8 cellular contexts compared by ENCODE assay signal in the genomic region with DNA sequence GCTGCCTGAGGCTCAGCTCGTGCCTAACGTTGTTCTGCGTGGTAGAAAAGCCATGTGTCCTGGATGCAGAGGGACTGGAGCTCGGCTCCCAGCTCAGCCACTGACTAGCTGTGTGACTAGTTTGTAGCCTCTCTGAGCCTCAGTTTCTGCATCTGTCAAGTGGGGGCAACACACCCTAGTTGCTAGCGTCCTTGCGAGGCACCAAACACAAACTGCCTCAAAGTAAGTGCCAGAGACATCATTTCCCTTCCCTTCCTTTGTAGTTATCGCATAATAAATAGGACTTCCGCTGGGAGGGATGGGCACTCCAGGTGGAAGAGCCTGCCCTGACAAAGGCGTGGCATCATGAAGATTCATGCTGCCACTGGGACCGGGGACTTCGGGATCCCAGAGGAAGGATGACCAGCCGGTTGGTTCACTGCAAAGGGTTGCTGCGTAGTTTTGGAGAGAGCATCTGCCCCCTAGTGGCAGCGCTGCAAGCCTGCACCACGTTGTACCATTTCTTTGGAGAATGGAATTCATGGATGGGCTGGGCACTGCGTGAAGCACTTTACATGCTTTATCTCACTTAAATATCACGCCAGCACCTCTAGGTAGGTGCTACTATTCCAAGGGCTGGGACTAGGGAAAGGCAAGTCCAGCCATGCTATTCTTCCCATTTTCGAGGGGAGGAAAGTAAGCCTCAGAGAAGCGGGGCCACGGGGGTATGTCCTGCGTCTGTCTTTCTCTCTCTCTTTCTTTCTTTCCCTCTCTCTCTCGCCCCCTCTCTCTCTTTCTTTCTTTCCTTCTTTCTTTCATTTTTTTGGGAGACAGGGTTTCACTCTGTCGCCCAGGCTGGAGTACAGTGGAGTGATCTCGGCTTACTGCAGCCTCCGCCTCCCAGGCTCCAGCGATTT. TPM values are rescaled to one million over a fixed set of nuclear protein-coding genes. Genes with fewer than 3 reads are reported as not detected.
DNase-seq lines count a peak whose midpoint lies in the region; ATAC-seq and TF ChIP-seq lines count a peak whose summit lies in the region.

No MANE protein-coding gene starts in this region.

- no peak overlapping the region for H3K27ac ChIP-seq in PC-3 (ENCODE audit: low read length)
- H3K27ac ChIP-seq in testis, result no peak overlapping the region

- POLR2A ChIA-PET in PC-3 (lab: Charles Lee; ENCODE audit: unreplicated experiment), result no interaction called here

- no peaks in the 10 kb centered on the region for H3K9me2 ChIP-seq in PC-3 (replicated peaks; ENCODE audit: low read length)

- BruUV-seq in PC-3 (replicated peaks; lab: Mats Ljungman, UMichigan), result no TSS peak

- 23 to 35% methylated on average over 26 of the region's 26 CpGs for WGBS in testis, 2 donors

- intact Hi-C loops in PC-3 (cut with micrococcal nuclease) (loop anchor here (1.0 kb wide), 1 partner anchor 62 kb away; no protein-coding TSS in a partner anchor), testis (cut with DNase I; ENCODE audit: low total_unique reads) (loop anchor here (5.0 kb wide), 1 partner anchor 64 kb away; no protein-coding TSS in a partner anchor)

- no peaks in the 10 kb centered on the region for H3K36me3 ChIP-seq in PC-3 (ENCODE audit: low read depth, low read length)
- no peaks in the 10 kb centered on the region for H3K36me3 ChIP-seq in testis (ENCODE audit: low read depth, missing control alignments)

- H4K20me1 ChIP-seq in PC-3 (ENCODE audit: low read length), result no peaks in the 10 kb centered on the region

- H3K4me1 ChIP-seq in PC-3 (ENCODE audit: insufficient read depth, low read length) (peaks cover 5% of the 10 kb centered on the region; the same call in 1 of the 2 replicates), testis (peaks cover 9% of the 10 kb centered on the region)

- H3F3A ChIP-seq in PC-3 (ENCODE audit: low read length, unreplicated experiment), result no peaks in the 10 kb centered on the region

- CTCF ChIA-PET in PC-3 (lab: Charles Lee), result interaction anchor here (0.7 kb wide), 1 partner anchor 66 kb away, joined by 5 read pairs; no protein-coding TSS in a partner anchor

- no peak overlapping the region for H3K27ac Mint-ChIP-seq in activated T-cell treated with anti-CD3 and anti-CD28 coated beads, Interleukin-2, amount 50 U/mL, for 72 hours

- H3K27me3 ChIP-seq in PC-3 (ENCODE audit: low read length), result no peaks in the 10 kb centered on the region
- no peaks in the 10 kb centered on the region for H3K27me3 ChIP-seq in testis

- H3K9me3 ChIP-seq in PC-3 (ENCODE audit: low read length) (no peaks in the 10 kb centered on the region), testis (no peaks in the 10 kb centered on the region)

- TF ChIP-seq POLR2A in testis (IDR thresholded peaks at IDR 0.05), result no peak

- DNase-seq in AG10803 (ENCODE audit: low read depth) (peak; percentile 68), HuH-7.5 (ENCODE audit: low spot score) (peak; percentile 83), PC-3 (peak; percentile 83), fibroblast of the aortic adventitia (ENCODE audit: low read depth) (peak; percentile 76), nucleus accumbens (lab: John Stamatoyannopoulos, UW) (peak in 41 of 56 donors; percentile 7 to 68 (median 30)), testis (peak; percentile 80)
- DNase-seq in activated T-cell treated with anti-CD3 and anti-CD28 coated beads, Interleukin-2, amount 50 U/mL, for 72 hours, result peak; percentile 55 to 69

- H3K4me2 ChIP-seq in PC-3 (ENCODE audit: low read length), result peak overlapping the region; percentile 18; the same call in 1 of the 2 replicates

- H3K4me3 Mint-ChIP-seq in activated T-cell treated with anti-CD3 and anti-CD28 coated beads, Interleukin-2, amount 50 U/mL, for 72 hours, result peak overlapping the region; percentile 11 to 34

- H3K36me3 Mint-ChIP-seq in activated T-cell treated with anti-CD3 and anti-CD28 coated beads, Interleukin-2, amount 50 U/mL, for 72 hours (ENCODE audit: insufficient read depth in 2 of 2), result no peaks in the 10 kb centered on the region

- H3K4me1 Mint-ChIP-seq in activated T-cell treated with anti-CD3 and anti-CD28 coated beads, Interleukin-2, amount 50 U/mL, for 72 hours (ENCODE audit: low read depth), result peaks cover 42% of the 10 kb centered on the region

- H2AFZ ChIP-seq in PC-3 (ENCODE audit: low read length), result no peak overlapping the region

- no peaks in the 10 kb centered on the region for H3K9me3 Mint-ChIP-seq in activated T-cell treated with anti-CD3 and anti-CD28 coated beads, Interleukin-2, amount 50 U/mL, for 72 hours

- H3K4me3 ChIP-seq in AG10803 (ENCODE audit: low read length) (no peak overlapping the region), PC-3 (ENCODE audit: low read length) (no peak overlapping the region), fibroblast of the aortic adventitia (ENCODE audit: low read depth, low read length) (no peak overlapping the region), testis (peak overlapping the region; percentile 5 to 23)

- no peak overlapping the region for H3K9ac ChIP-seq in PC-3 (ENCODE audit: low read length)

- H3K27me3 Mint-ChIP-seq in activated T-cell treated with anti-CD3 and anti-CD28 coated beads, Interleukin-2, amount 50 U/mL, for 72 hours (ENCODE audit: low read depth), result peaks cover 6% of the 10 kb centered on the region

- TF ChIP-seq CTCF in AG10803 (conservative IDR thresholded peaks at IDR 0.05; ENCODE audit: low read length), result peak; percentile 96
- TF ChIP-seq CTCF in PC-3 (conservative IDR thresholded peaks at IDR 0.05; ENCODE audit: low read depth, low read length), result peak; percentile 94
- peak; percentile 94 for TF ChIP-seq CTCF in fibroblast of the aortic adventitia (IDR thresholded peaks at IDR 0.05; ENCODE audit: insufficient read depth, low read length)
- peak; percentile 91 to 97 (median 96) for TF ChIP-seq CTCF in testis (IDR thresholded peaks at IDR 0.05)

- H3K79me2 ChIP-seq in PC-3 (ENCODE audit: low read length), result no peaks in the 10 kb centered on the region

- ATAC-seq in GM18909 (IDR thresholded peaks at IDR 0.05; ENCODE audit: poor library complexity, unreplicated experiment) (peak; percentile 58), PC-3 (peak; percentile 90)
- peak; percentile 67 to 77 for ATAC-seq in activated T-cell treated with anti-CD3 and anti-CD28 coated beads, Interleukin-2, amount 50 U/mL, for 72 hours (replicated peaks in 1 of 2)

RNA-seq across cellular contexts. Expression of gene CCDC197, which starts 4.6 kb away (rescaled TPM):
- not detected in 2 replicates for total RNA-seq in PC-3 (2014; rRNA removed)
- total RNA-seq in activated T-cell treated with anti-CD3 and anti-CD28 coated beads, Interleukin-2, amount 50 U/mL, for 72 hours, result 1 to 10 TPM; 1.6 to 2.2 TPM
- not detected in 2 replicates for total RNA-seq in fibroblast of the aortic adventitia (ENCODE audit: low replicate concordance)
- total RNA-seq in testis, result 10 to 100 TPM in 1 of 2 donors, 1 to 10 TPM in 1; 5.6 to 20.7 TPM
- 31.0 TPM for polyA plus RNA-seq in testis (ENCODE audit: insufficient read depth, low read depth, low replicate concordance)

RNA-seq across cellular contexts. Expression of gene OTUB2, which starts 24.4 kb away (rescaled TPM):
- total RNA-seq in PC-3 (2014; rRNA removed) (7.7 and 9.0 TPM in 2 replicates), fibroblast of the aortic adventitia (ENCODE audit: low replicate concordance) (2.5 and 2.8 TPM in 2 replicates), testis (10 to 100 TPM in 1 of 2 donors, 1 to 10 TPM in 1; 8.4 to 19.3 TPM)
- total RNA-seq in activated T-cell treated with anti-CD3 and anti-CD28 coated beads, Interleukin-2, amount 50 U/mL, for 72 hours, result 1 to 10 TPM; 1.9 to 2.1 TPM
- polyA plus RNA-seq in testis (ENCODE audit: insufficient read depth, low read depth, low replicate concordance), result 16.8 TPM

RNA-seq across cellular contexts. Expression of gene ASB2, which starts 25.4 kb away (rescaled TPM):
- total RNA-seq in PC-3 (2014; rRNA removed) (0.12 and 0.22 TPM in 2 replicates), fibroblast of the aortic adventitia (ENCODE audit: low replicate concordance) (0.45 and 0.49 TPM in 2 replicates), testis (1 to 10 TPM; 3.7 to 4.3 TPM)
- total RNA-seq in activated T-cell treated with anti-CD3 and anti-CD28 coated beads, Interleukin-2, amount 50 U/mL, for 72 hours, result 10 to 100 TPM; 43.3 to 45.6 TPM
- 3.5 TPM for polyA plus RNA-seq in testis (ENCODE audit: insufficient read depth, low read depth, low replicate concordance)

Comparison
In these comparisons a context has a peak if more than half of its experiments do, and no peak if none do; other contexts are left out.
1. DNase-seq: peak in every context shown above with its lines; median percentile 83 in HuH-7.5; 83 in PC-3; 80 in testis; 76 in fibroblast of the aortic adventitia; 68 in AG10803; 62 in activated T-cell treated with anti-CD3 and anti-CD28 coated beads, Interleukin-2, amount 50 U/mL, for 72 hours; 30 in nucleus accumbens.
2. H3K4me3 ChIP-seq: peak in testis (2 of 2); none in AG10803 (single experiment), PC-3 (single experiment) and fibroblast of the aortic adventitia (single experiment).
3. RNA of gene ASB2, which starts 25.4 kb away (total RNA-seq): 43.3 to 45.6 TPM in activated T-cell treated with anti-CD3 and anti-CD28 coated beads, Interleukin-2, amount 50 U/mL, for 72 hours; 3.7 to 4.3 TPM in testis, 0.45 to 0.49 TPM in fibroblast of the aortic adventitia and 0.12 to 0.22 TPM in PC-3; every median in the first group is over 4 times any median in the second.
4. Peak in every context shown above with its lines, with median percentiles within 50 percentile points of each other: CTCF ChIP-seq and ATAC-seq.